In the genomic region with DNA sequence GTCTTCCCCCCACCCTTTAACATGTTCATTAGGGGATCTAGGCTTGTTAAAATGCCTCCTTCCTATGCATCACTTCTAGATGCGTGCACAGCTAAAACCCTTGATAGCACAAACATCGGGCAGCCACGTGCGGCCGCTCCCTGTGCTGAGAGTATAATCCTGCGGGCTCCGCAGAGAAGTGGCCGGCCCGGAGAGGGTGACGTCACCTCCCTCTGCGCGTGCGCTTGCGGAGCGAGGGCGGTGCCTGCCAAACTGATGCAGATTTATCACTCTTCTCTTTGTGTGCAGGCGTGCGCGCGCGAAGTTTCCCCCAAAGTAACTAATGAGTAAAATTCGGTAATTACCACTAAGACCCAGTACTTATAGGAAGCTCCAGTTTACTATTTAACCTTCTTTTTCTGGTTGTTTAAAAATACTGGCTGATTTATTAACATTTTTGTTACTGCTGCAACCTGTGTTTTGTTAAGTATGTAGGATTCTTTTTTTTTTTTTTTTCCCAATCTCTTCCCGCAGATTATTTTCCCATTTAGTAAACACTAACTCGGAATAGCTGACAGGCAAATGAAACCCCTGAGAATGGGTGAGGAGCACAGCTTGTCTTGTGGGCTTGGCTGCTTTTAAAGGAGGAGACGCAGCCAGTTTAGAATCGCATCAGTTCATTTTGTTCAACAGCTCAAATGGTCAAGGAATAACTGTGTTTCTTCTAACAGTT, we compare ENCODE assay signal across 8 cellular contexts.
DNase-seq lines count a peak whose midpoint lies in the region; ATAC-seq and TF ChIP-seq lines count a peak whose summit lies in the region.

No MANE protein-coding gene starts in this region.

- no peak for TF ChIP-seq CTCF in nephron (IDR thresholded peaks at IDR 0.05; ENCODE audit: unreplicated experiment in 3 of 3)

- no peaks in the 10 kb centered on the region for H3K9me3 Mint-ChIP-seq in nephron
- H3K9me3 Mint-ChIP-seq in stimulated activated naive CD8-positive, alpha-beta T cell treated with anti-CD3 and anti-CD28 coated beads, Interleukin-15, Interleukin-2, amounts not matched to agents 100 ng/mL and 50 ng/mL, for 24 hours = no peaks in the 10 kb centered on the region

- DNase-seq in DMS53 (lab: John Stamatoyannopoulos, UW) (peak; percentile 99), OCI-M2 (lab: John Stamatoyannopoulos, UW; ENCODE audit: unreplicated experiment) (peak; percentile 48), activated T-helper 1 cell treated with Interleukin-2 at 50 U/mL for 16 hours (ENCODE audit: low read depth) (peak; percentile 28), fibroblast of gingiva (ENCODE audit: low read depth) (peak; percentile 86)

- H3K9ac ChIP-seq in HUES6 (ENCODE audit: low read length) = peak overlapping the region; percentile 66

- H3K36me3 Mint-ChIP-seq in nephron (ENCODE audit: low read depth) = no peaks in the 10 kb centered on the region
- no peaks in the 10 kb centered on the region for H3K36me3 Mint-ChIP-seq in stimulated activated naive CD8-positive, alpha-beta T cell treated with anti-CD3 and anti-CD28 coated beads, Interleukin-15, Interleukin-2, amounts not matched to agents 100 ng/mL and 50 ng/mL, for 24 hours (ENCODE audit: low read depth)

- H3K4me1 Mint-ChIP-seq in nephron = peaks cover 56% of the 10 kb centered on the region
- peaks cover 31% of the 10 kb centered on the region for H3K4me1 Mint-ChIP-seq in stimulated activated naive CD8-positive, alpha-beta T cell treated with anti-CD3 and anti-CD28 coated beads, Interleukin-15, Interleukin-2, amounts not matched to agents 100 ng/mL and 50 ng/mL, for 24 hours (ENCODE audit: low read depth)

- H3K27me3 ChIP-seq in HUES6 (ENCODE audit: control insufficient read depth, insufficient read depth, low read length) = no peaks in the 10 kb centered on the region

- H3K36me3 ChIP-seq in HUES6 (ENCODE audit: control insufficient read depth, insufficient read depth, low read length) = no peaks in the 10 kb centered on the region

- ATAC-seq in GM21528 (IDR thresholded peaks at IDR 0.05; ENCODE audit: low FRiP score, unreplicated experiment) = peak; percentile 77

- peak overlapping the region; percentile 71 to 94 (median 78) for H3K27ac Mint-ChIP-seq in nephron
- peak overlapping the region; percentile 61 for H3K27ac Mint-ChIP-seq in stimulated activated naive CD8-positive, alpha-beta T cell treated with anti-CD3 and anti-CD28 coated beads, Interleukin-15, Interleukin-2, amounts not matched to agents 100 ng/mL and 50 ng/mL, for 24 hours

- peaks cover 95% of the 10 kb centered on the region for H3K4me1 ChIP-seq in HUES6 (ENCODE audit: control insufficient read depth, insufficient read depth, low read length)

- peak overlapping the region; percentile 53 for H3K4me3 ChIP-seq in HUES6 (ENCODE audit: low read depth, low read length)

- H3K4me3 Mint-ChIP-seq in nephron = peak overlapping the region; percentile 79 to 89 (median 84)
- peak overlapping the region; percentile 67 for H3K4me3 Mint-ChIP-seq in stimulated activated naive CD8-positive, alpha-beta T cell treated with anti-CD3 and anti-CD28 coated beads, Interleukin-15, Interleukin-2, amounts not matched to agents 100 ng/mL and 50 ng/mL, for 24 hours

- H3K27me3 Mint-ChIP-seq in nephron (ENCODE audit: low read depth) = no peaks in the 10 kb centered on the region
- peaks cover 18% of the 10 kb centered on the region for H3K27me3 Mint-ChIP-seq in stimulated activated naive CD8-positive, alpha-beta T cell treated with anti-CD3 and anti-CD28 coated beads, Interleukin-15, Interleukin-2, amounts not matched to agents 100 ng/mL and 50 ng/mL, for 24 hours

- H3K27ac ChIP-seq in HUES6 (ENCODE audit: low read depth, low read length) = peak overlapping the region; percentile 89

- H3K9me3 ChIP-seq in HUES6 (ENCODE audit: control insufficient read depth, insufficient read depth, low read depth, low read length) = no peaks in the 10 kb centered on the region

Comparison
In these comparisons a context has a peak if more than half of its experiments do, and no peak if none do; other contexts are left out.
1. Peak in every context shown above with its lines: DNase-seq, ATAC-seq, H3K4me3 ChIP-seq and H3K27ac ChIP-seq.
2. DNase-seq: peak in every context shown above with its lines; median percentile 99 in DMS53; 86 in fibroblast of gingiva; 48 in OCI-M2; 28 in activated T-helper 1 cell treated with Interleukin-2 at 50 U/mL for 16 hours.